Comparison of ENCODE assay signal across 17 cellular contexts in genomic region chr1:48701445-48701844, GRCh38.
"Had no signal": no experiment of that assay in that cellular context is flagged by ENCODE, and none has a peak within 500 bp of the region (broad histone marks: within the 10 kb centered on the region; RNA-seq: fewer than 3 reads in every experiment).

No MANE protein-coding gene starts in this region.

- H3K9me3 ChIP-seq: left lung, right atrium auricular region, tibial artery had no signal

- ATAC-seq: left lung; stimulated activated naive CD8-positive, alpha-beta T cell treated with anti-CD3 and anti-CD28 coated beads, Interleukin-15, Interleukin-2, amounts not matched to agents 100 U/mL and 50 U/mL, for 24 hours had no signal

- DNase-seq: activated CD4-positive, alpha-beta memory T cell treated with anti-CD3 and anti-CD28 coated beads for 36 hours; dermis blood vessel endothelial cell; effector memory CD4-positive, alpha-beta T cell; hippocampal formation; left lung; naive B cell; stimulated activated CD4-positive, alpha-beta T cell treated with anti-CD3 and anti-CD28 coated beads, Interleukin-12 subunit alpha, Interleukin-12 subunit beta, amount 100 ng/mL, for 4 hours; stimulated activated CD4-positive, alpha-beta T cell treated with anti-CD3 and anti-CD28 coated beads, Interleukin-1b, Interleukin-23, amount 100 ng/mL, for 48 hours; stimulated activated naive CD8-positive, alpha-beta T cell treated with anti-CD3 and anti-CD28 coated beads, Interleukin-15, Interleukin-2, amounts not matched to agents 100 U/mL and 50 U/mL, for 24 hours; substantia nigra; tibial artery had no signal

- H3K9ac ChIP-seq: neural progenitor cell had no signal

- FAIRE-seq: endothelial cell of umbilical vein, islet of Langerhans, TTC549 had no signal

- H3K36me3 ChIP-seq: cardiac muscle cell, left lung, neural progenitor cell, right atrium auricular region, tibial artery had no signal

- H3K27ac ChIP-seq: cardiac muscle cell, left lung, neural progenitor cell, right atrium auricular region, tibial artery had no signal

- H3K4me3 ChIP-seq: cardiac muscle cell, left lung, neural progenitor cell, right atrium auricular region, tibial artery had no signal

- H3K4me1 ChIP-seq: left lung, neural progenitor cell, right atrium auricular region, tibial artery had no signal
